20 cellular contexts compared by ENCODE assay signal in the genomic region with DNA sequence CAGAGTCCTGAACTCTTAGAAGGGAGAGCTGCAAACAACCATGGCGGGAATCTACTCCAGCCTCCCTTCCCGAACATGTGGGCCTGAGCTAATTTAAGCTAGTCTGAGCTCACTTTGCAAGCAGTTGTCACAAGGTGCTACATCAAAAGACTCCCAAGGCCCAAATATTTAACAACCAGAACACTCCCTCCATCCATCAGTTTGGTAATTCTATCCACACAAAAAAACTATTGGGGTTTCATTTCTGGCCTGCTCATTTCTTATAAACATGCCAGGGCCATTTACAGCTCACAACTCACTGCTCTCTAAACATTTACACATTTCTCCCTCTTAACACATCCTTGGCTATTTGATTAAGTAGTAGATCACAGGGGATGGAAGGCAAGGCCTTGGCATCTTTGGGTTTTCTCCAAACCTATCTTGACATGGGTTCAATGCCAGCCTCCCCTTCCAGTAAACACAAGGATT.
DNase-seq lines count a peak whose midpoint lies in the region; ATAC-seq and TF ChIP-seq lines count a peak whose summit lies in the region.
"Had no signal": no experiment of that assay in that cellular context is flagged by ENCODE, and none has a peak within 500 bp of the region (broad histone marks: within the 10 kb centered on the region; RNA-seq: fewer than 3 reads in every experiment).

No MANE protein-coding gene starts in this region.

- CTCF ChIA-PET in OCI-LY7 (lab: Charles Lee; ENCODE audit: unreplicated experiment), result no interaction called here

- no peak overlapping the region for H2AFZ ChIP-seq in OCI-LY7 (ENCODE audit: low read length)

- no peaks in the 10 kb centered on the region for H3K36me3 Mint-ChIP-seq in nephron progenitor cell (ENCODE audit: low read depth)
- H3K36me3 Mint-ChIP-seq: CD8-positive, alpha-beta memory T cell had no signal

- peak overlapping the region; percentile 14 for H3K27ac Mint-ChIP-seq in nephron progenitor cell
- H3K27ac Mint-ChIP-seq: CD8-positive, alpha-beta memory T cell had no signal

- H3K79me2 ChIP-seq in OCI-LY7 (ENCODE audit: insufficient read depth, low read depth, low read length), result no peaks in the 10 kb centered on the region

- no peak for TF ChIP-seq POLR2A in esophagus muscularis mucosa (IDR thresholded peaks at IDR 0.05; ENCODE audit: low read depth)

- H3K4me2 ChIP-seq in OCI-LY7 (ENCODE audit: low read length), result no peak overlapping the region
- H3K4me2 ChIP-seq: A549 had no signal

- TF ChIP-seq CTCF in esophagus muscularis mucosa (IDR thresholded peaks at IDR 0.05), result no peak
- TF ChIP-seq CTCF in nephron progenitor cell (IDR thresholded peaks at IDR 0.05), result no peak
- no peak for TF ChIP-seq CTCF in thoracic aorta (IDR thresholded peaks at IDR 0.05)
- TF ChIP-seq CTCF in OCI-LY7 (conservative IDR thresholded peaks at IDR 0.05; ENCODE audit: low read length), result no peak

- no peaks in the 10 kb centered on the region for H3K36me3 ChIP-seq in esophagus muscularis mucosa
- H3K36me3 ChIP-seq in thoracic aorta, result no peaks in the 10 kb centered on the region
- H3K36me3 ChIP-seq in OCI-LY7 (ENCODE audit: insufficient read depth, low read length), result no peaks in the 10 kb centered on the region

- H3K27me3 Mint-ChIP-seq in nephron progenitor cell (ENCODE audit: low read depth, poor library complexity), result peaks cover 13% of the 10 kb centered on the region

- H3K4me3 ChIP-seq in esophagus muscularis mucosa, result no peak overlapping the region
- H3K4me3 ChIP-seq in thoracic aorta, result no peak overlapping the region
- no peak overlapping the region for H3K4me3 ChIP-seq in OCI-LY7 (ENCODE audit: low read depth, low read length, poor library complexity, severe bottlenecking)
- H3K4me3 ChIP-seq: A549; BLaER1 treated with 17β-estradiol and CSF1 and Interleukin-3, amounts not matched to agents 10 nM and 100 nM had no signal

- peak; percentile 67 for TF ChIP-seq EP300 in esophagus muscularis mucosa (IDR thresholded peaks at IDR 0.05)

- WGBS in esophagus muscularis mucosa, result 83% methylated on average over 2 of the region's 2 CpGs

- H3K27me3 ChIP-seq in esophagus muscularis mucosa (no peaks in the 10 kb centered on the region), thoracic aorta (replicated peaks; ENCODE audit: insufficient read depth) (no peaks in the 10 kb centered on the region)
- H3K27me3 ChIP-seq: BLaER1 treated with 17β-estradiol and CSF1 and Interleukin-3, amounts not matched to agents 10 nM and 100 nM had no signal

- no TSS peak for BruUV-seq in OCI-LY7 (replicated peaks; lab: Mats Ljungman, UMichigan)

- H3K9me2 ChIP-seq in OCI-LY7 (ENCODE audit: insufficient read depth, low read length), result no peaks in the 10 kb centered on the region

- H3K4me1 ChIP-seq in esophagus muscularis mucosa (peaks cover 0 to 83% (median 68%) of the 10 kb centered on the region in 4 donors), thoracic aorta (ENCODE audit: control insufficient read depth in 1 of 2, low read depth in 2 of 2) (peaks cover 6 to 56% of the 10 kb centered on the region in 2 donors), OCI-LY7 (ENCODE audit: insufficient read depth, low read length, poor library complexity, severe bottlenecking) (no peaks in the 10 kb centered on the region)

- DNase-seq in AG08396 (ENCODE audit: low spot score) (peak; percentile 21), esophagus muscularis mucosa (ENCODE audit: extremely low spot score) (no peak), nephron progenitor cell (no peak), thoracic aorta (ENCODE audit: low spot score) (no peak), OCI-LY7 (ENCODE audit: low spot score) (no peak), SKM-1 treated with dmso at 0.1 percent for 144 hours (lab: John Stamatoyannopoulos, UW; ENCODE audit: unreplicated experiment) (no peak)
- DNase-seq: CD8-positive, alpha-beta memory T cell; GOT3; KBM-7; NCI-H1105 treated with DMSO at 0.1 percent for 48 hours; NCI-H1694 treated with DMSO at 0.1 percent for 48 hours; NCI-H345; NCI-H524 treated with DMSO at 0.1 percent for 48 hours; PC-3; SIG-M5 had no signal

- H3K27ac ChIP-seq in esophagus muscularis mucosa (replicated peaks in 1 of 4), result peak overlapping the region; percentile 72 to 90 (median 82)
- H3K27ac ChIP-seq in thoracic aorta, result peak overlapping the region; percentile 13 to 15
- H3K27ac ChIP-seq in OCI-LY7 (ENCODE audit: low read depth, low read length, poor library complexity, severe bottlenecking), result no peak overlapping the region
- H3K27ac ChIP-seq: A549; BLaER1 treated with 17β-estradiol and CSF1 and Interleukin-3, amounts not matched to agents 10 nM and 100 nM; RWPE1 had no signal

- H3K4me3 Mint-ChIP-seq in nephron progenitor cell, result no peak overlapping the region
- H3K4me3 Mint-ChIP-seq: CD8-positive, alpha-beta memory T cell had no signal

- peaks cover 6% of the 10 kb centered on the region for H3K9me3 Mint-ChIP-seq in nephron progenitor cell
- H3K9me3 Mint-ChIP-seq: CD8-positive, alpha-beta memory T cell had no signal

- peaks cover 23% of the 10 kb centered on the region for H3K4me1 Mint-ChIP-seq in nephron progenitor cell
- H3K4me1 Mint-ChIP-seq: CD8-positive, alpha-beta memory T cell had no signal

- POLR2A ChIA-PET in OCI-LY7 (lab: Charles Lee), result no interaction called here

- intact Hi-C loops in esophagus muscularis mucosa (cut with DNase I), result no loop called here
- intact Hi-C loops in OCI-LY7 (cut with micrococcal nuclease; ENCODE audit: unreplicated experiment), result no loop called here

- no peaks in the 10 kb centered on the region for H4K20me1 ChIP-seq in OCI-LY7 (ENCODE audit: insufficient read depth, low read length)

- peaks cover 0 to 3% (median 2%) of the 10 kb centered on the region in 4 donors for H3K9me3 ChIP-seq in esophagus muscularis mucosa
- H3K9me3 ChIP-seq in thoracic aorta, result no peaks in the 10 kb centered on the region
- no peaks in the 10 kb centered on the region for H3K9me3 ChIP-seq in OCI-LY7 (ENCODE audit: low read length)

- ATAC-seq in thoracic aorta (ENCODE audit: insufficient number of reproducible peaks, low FRiP score, low read depth) (no peak), HG02938 (IDR thresholded peaks at IDR 0.05; ENCODE audit: unreplicated experiment) (no peak), HG02763 (IDR thresholded peaks at IDR 0.05; ENCODE audit: unreplicated experiment) (no peak)
- ATAC-seq: A549, PC-3 had no signal
